ENCODE assay signal across 8 cellular contexts in genomic region chr9:129944501-129945116, GRCh38.
DNase-seq lines count a peak whose midpoint lies in the region; TF ChIP-seq lines count a peak whose summit lies in the region.

No MANE protein-coding gene starts in this region.

- POLR2A ChIA-PET in PC-9 (lab: Charles Lee; ENCODE audit: unreplicated experiment), result interaction anchor here (0.7 kb wide), 1 partner anchor 11 kb away, joined by 3 read pairs; no protein-coding TSS in a partner anchor

- H3K4me3 ChIP-seq in GM12864 (ENCODE audit: low read depth, low read length) (no peak overlapping the region), PC-9 (no peak overlapping the region)

- H3K36me3 ChIP-seq in PC-9 (ENCODE audit: low read depth), result peaks cover 9% of the 10 kb centered on the region; the same call in 1 of the 2 replicates

- H3K27me3 Mint-ChIP-seq in T-helper 2 cell treated with Interferon-gamma antibody and Interleukin-4, amounts not matched to agents 5 μg/mL and 100 μg/mL, for 36 hours (ENCODE audit: low read depth), result no peaks in the 10 kb centered on the region
- no peaks in the 10 kb centered on the region for H3K27me3 Mint-ChIP-seq in dendritic cell treated with granulocyte-macrophage colony-stimulating factor and Interleukin-4, amounts not matched to agents 40 ng/mL and 50 ng/mL, for 4 days

- H3K4me3 Mint-ChIP-seq in T-helper 2 cell treated with Interferon-gamma antibody and Interleukin-4, amounts not matched to agents 5 μg/mL and 100 μg/mL, for 36 hours, result peak overlapping the region; percentile 67
- H3K4me3 Mint-ChIP-seq in dendritic cell treated with granulocyte-macrophage colony-stimulating factor and Interleukin-4, amounts not matched to agents 40 ng/mL and 50 ng/mL, for 4 days, result no peak overlapping the region

- CTCF ChIA-PET in PC-9 (lab: Charles Lee), result interaction anchor here (0.6 kb wide), 2 partner anchors 123 to 824 kb away, joined by 6 read pairs; no protein-coding TSS in a partner anchor

- no peaks in the 10 kb centered on the region for H3K4me1 ChIP-seq in PC-9 (replicated peaks; ENCODE audit: insufficient read depth)

- intact Hi-C loops in dendritic cell treated with granulocyte-macrophage colony-stimulating factor and Interleukin-4, amounts not matched to agents 40 ng/mL and 50 ng/mL, for 4 days (cut with micrococcal nuclease), result loop anchor here (10.0 kb wide), 1 partner anchor 110 kb away; the partner anchor contains the start of gene GPR107
- intact Hi-C loops in PC-9 (cut with micrococcal nuclease; ENCODE audit: unreplicated experiment), result no loop called here

- H3F3A ChIP-seq in PC-9 (ENCODE audit: insufficient read depth, low read depth), result no peaks in the 10 kb centered on the region

- H3K9me3 ChIP-seq in PC-9 (ENCODE audit: insufficient read depth, low read depth), result peaks cover 7% of the 10 kb centered on the region

- no peaks in the 10 kb centered on the region for H4K20me1 ChIP-seq in PC-9 (ENCODE audit: insufficient read depth)

- H3K36me3 Mint-ChIP-seq in T-helper 2 cell treated with Interferon-gamma antibody and Interleukin-4, amounts not matched to agents 5 μg/mL and 100 μg/mL, for 36 hours (ENCODE audit: low read depth), result peaks cover 66% of the 10 kb centered on the region
- H3K36me3 Mint-ChIP-seq in dendritic cell treated with granulocyte-macrophage colony-stimulating factor and Interleukin-4, amounts not matched to agents 40 ng/mL and 50 ng/mL, for 4 days (ENCODE audit: low read depth), result peaks cover 78% of the 10 kb centered on the region

- H3K79me2 ChIP-seq in PC-9 (ENCODE audit: low read depth), result no peaks in the 10 kb centered on the region

- no peak overlapping the region for H3K27ac ChIP-seq in PC-9

- H3K27ac Mint-ChIP-seq in T-helper 2 cell treated with Interferon-gamma antibody and Interleukin-4, amounts not matched to agents 5 μg/mL and 100 μg/mL, for 36 hours, result peak overlapping the region; percentile 88
- H3K27ac Mint-ChIP-seq in dendritic cell treated with granulocyte-macrophage colony-stimulating factor and Interleukin-4, amounts not matched to agents 40 ng/mL and 50 ng/mL, for 4 days, result peak overlapping the region; percentile 71

- DNase-seq in GM12864 (ENCODE audit: low read depth) (no peak), A172 (ENCODE audit: low spot score) (no peak), PC-9 (no peak), SHP77 treated with DMSO at 0.1 percent for 48 hours (lab: John Stamatoyannopoulos, UW) (no peak), kidney tubule cell (ENCODE audit: low spot score) (no peak)
- peak; percentile 61 for DNase-seq in T-helper 2 cell treated with Interferon-gamma antibody and Interleukin-4, amounts not matched to agents 5 μg/mL and 100 μg/mL, for 36 hours (ENCODE audit: low spot score)
- peak; percentile 23 for DNase-seq in stimulated activated CD4-positive, alpha-beta T cell treated with anti-CD3 and anti-CD28 coated beads, Interleukin-4, amount 100 ng/mL, for 1 hour

- BruUV-seq in PC-9 (replicated peaks; lab: Mats Ljungman, UMichigan), result no TSS peak

- H3K4me1 Mint-ChIP-seq in T-helper 2 cell treated with Interferon-gamma antibody and Interleukin-4, amounts not matched to agents 5 μg/mL and 100 μg/mL, for 36 hours (ENCODE audit: low read depth), result peaks cover 38% of the 10 kb centered on the region
- peaks cover 40% of the 10 kb centered on the region for H3K4me1 Mint-ChIP-seq in dendritic cell treated with granulocyte-macrophage colony-stimulating factor and Interleukin-4, amounts not matched to agents 40 ng/mL and 50 ng/mL, for 4 days (ENCODE audit: low read depth)

- TF ChIP-seq CTCF in GM12864 (IDR thresholded peaks at IDR 0.05; ENCODE audit: low read depth, low read length, missing control alignments) (peak; percentile 27), PC-9 (conservative IDR thresholded peaks at IDR 0.05) (no peak)

- no peak overlapping the region for H2AFZ ChIP-seq in PC-9

- peaks cover 21% of the 10 kb centered on the region for H3K9me3 Mint-ChIP-seq in T-helper 2 cell treated with Interferon-gamma antibody and Interleukin-4, amounts not matched to agents 5 μg/mL and 100 μg/mL, for 36 hours
- H3K9me3 Mint-ChIP-seq in dendritic cell treated with granulocyte-macrophage colony-stimulating factor and Interleukin-4, amounts not matched to agents 40 ng/mL and 50 ng/mL, for 4 days, result no peaks in the 10 kb centered on the region

- H3K4me2 ChIP-seq in PC-9, result no peak overlapping the region

- H3K27me3 ChIP-seq in PC-9 (ENCODE audit: insufficient read depth, low read depth), result no peaks in the 10 kb centered on the region

- H3K9me2 ChIP-seq in PC-9 (ENCODE audit: insufficient read depth), result no peaks in the 10 kb centered on the region

Comparison
In these comparisons a context has a peak if more than half of its experiments do, and no peak if none do; other contexts are left out.
1. DNase-seq: peak in T-helper 2 cell treated with Interferon-gamma antibody and Interleukin-4, amounts not matched to agents 5 μg/mL and 100 μg/mL, for 36 hours (single experiment) and stimulated activated CD4-positive, alpha-beta T cell treated with anti-CD3 and anti-CD28 coated beads, Interleukin-4, amount 100 ng/mL, for 1 hour (single experiment); none in GM12864 (single experiment), A172 (single experiment), PC-9 (0 of 2), SHP77 treated with DMSO at 0.1 percent for 48 hours (single experiment) and kidney tubule cell (single experiment).